Comparison of ENCODE assay signal across 18 cellular contexts in the genomic region with DNA sequence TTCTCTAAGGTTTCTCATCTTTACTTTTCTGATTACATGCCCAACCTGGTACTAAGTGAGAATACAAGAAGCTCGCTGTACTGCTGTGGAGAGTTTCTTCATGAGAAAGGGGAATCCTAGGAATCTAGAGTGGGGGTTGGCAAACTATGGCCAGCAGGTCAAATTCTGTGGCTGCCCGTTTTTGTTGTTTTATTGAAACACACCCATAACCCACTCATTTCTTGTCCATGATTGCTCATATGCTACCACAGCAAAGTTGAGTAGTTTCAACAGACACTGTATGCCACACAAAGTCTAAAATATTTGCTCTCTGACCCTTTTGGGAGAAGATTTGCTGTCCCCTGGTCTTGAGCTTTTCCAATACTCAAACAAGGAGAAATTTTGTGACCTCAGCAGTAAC. TPM values are rescaled to one million over a fixed set of nuclear protein-coding genes. Genes with fewer than 3 reads are reported as not detected.
DNase-seq lines count a peak whose midpoint lies in the region; ATAC-seq and TF ChIP-seq lines count a peak whose summit lies in the region.
"Had no signal": no experiment of that assay in that cellular context is flagged by ENCODE, and none has a peak within 500 bp of the region (broad histone marks: within the 10 kb centered on the region; RNA-seq: fewer than 3 reads in every experiment).

No MANE protein-coding gene starts in this region.

- no peak overlapping the region for H3K4me3 ChIP-seq in fibroblast of villous mesenchyme (ENCODE audit: low read depth, low read length)
- H3K4me3 ChIP-seq: dorsolateral prefrontal cortex, GM12878, HAP-1, tibial artery had no signal

- no peaks in the 10 kb centered on the region for H3K4me1 Mint-ChIP-seq in activated CD4-positive, alpha-beta memory T cell treated with anti-CD3 and anti-CD28 coated beads for 36 hours (ENCODE audit: low read depth)
- peaks cover 2% of the 10 kb centered on the region for H3K4me1 Mint-ChIP-seq in activated CD4-positive, alpha-beta memory T cell treated with anti-CD3 and anti-CD28 coated beads, Interleukin-2, amount 10 ng/mL, durations not matched to agents 7 days and 5 days
- H3K4me1 Mint-ChIP-seq in stimulated activated effector memory CD8-positive, alpha-beta T cell treated with anti-CD3 and anti-CD28 coated beads, Interleukin-12 subunit alpha, Interleukin-12 subunit beta, amount 100 ng/mL, for 72 hours = no peaks in the 10 kb centered on the region
- peaks cover 0 to 3% of the 10 kb centered on the region in 2 donors for H3K4me1 Mint-ChIP-seq in effector memory CD8-positive, alpha-beta T cell (ENCODE audit: low read depth in 2 of 2)

- H3K4me3 Mint-ChIP-seq in activated CD4-positive, alpha-beta memory T cell treated with anti-CD3 and anti-CD28 coated beads for 36 hours = no peak overlapping the region
- H3K4me3 Mint-ChIP-seq in activated CD4-positive, alpha-beta memory T cell treated with anti-CD3 and anti-CD28 coated beads, Interleukin-2, amount 10 ng/mL, durations not matched to agents 7 days and 5 days = no peak overlapping the region
- no peak overlapping the region for H3K4me3 Mint-ChIP-seq in stimulated activated effector memory CD8-positive, alpha-beta T cell treated with anti-CD3 and anti-CD28 coated beads, Interleukin-12 subunit alpha, Interleukin-12 subunit beta, amount 100 ng/mL, for 72 hours
- H3K4me3 Mint-ChIP-seq in effector memory CD8-positive, alpha-beta T cell = no peak overlapping the region
- H3K4me3 Mint-ChIP-seq: CD8-positive, alpha-beta T cell; naive thymus-derived CD4-positive, alpha-beta T cell had no signal

- no peaks in the 10 kb centered on the region for H3K9me3 Mint-ChIP-seq in activated CD4-positive, alpha-beta memory T cell treated with anti-CD3 and anti-CD28 coated beads for 36 hours
- H3K9me3 Mint-ChIP-seq in activated CD4-positive, alpha-beta memory T cell treated with anti-CD3 and anti-CD28 coated beads, Interleukin-2, amount 10 ng/mL, durations not matched to agents 7 days and 5 days = no peaks in the 10 kb centered on the region
- H3K9me3 Mint-ChIP-seq in stimulated activated effector memory CD8-positive, alpha-beta T cell treated with anti-CD3 and anti-CD28 coated beads, Interleukin-12 subunit alpha, Interleukin-12 subunit beta, amount 100 ng/mL, for 72 hours = no peaks in the 10 kb centered on the region
- H3K9me3 Mint-ChIP-seq in effector memory CD8-positive, alpha-beta T cell = no peaks in the 10 kb centered on the region
- H3K9me3 Mint-ChIP-seq: CD8-positive, alpha-beta T cell; naive thymus-derived CD4-positive, alpha-beta T cell had no signal

- in situ Hi-C loops in GM13976 (cut with MboI; ENCODE audit: low sequenced_read_pairs, unreplicated experiment) = no loop called here

- H3K27ac Mint-ChIP-seq in activated CD4-positive, alpha-beta memory T cell treated with anti-CD3 and anti-CD28 coated beads for 36 hours = peak overlapping the region; percentile 28
- H3K27ac Mint-ChIP-seq in activated CD4-positive, alpha-beta memory T cell treated with anti-CD3 and anti-CD28 coated beads, Interleukin-2, amount 10 ng/mL, durations not matched to agents 7 days and 5 days = no peak overlapping the region
- H3K27ac Mint-ChIP-seq in stimulated activated effector memory CD8-positive, alpha-beta T cell treated with anti-CD3 and anti-CD28 coated beads, Interleukin-12 subunit alpha, Interleukin-12 subunit beta, amount 100 ng/mL, for 72 hours = peak overlapping the region; percentile 37
- no peak overlapping the region for H3K27ac Mint-ChIP-seq in effector memory CD8-positive, alpha-beta T cell

- no peak for DNase-seq in activated CD4-positive, alpha-beta memory T cell treated with anti-CD3 and anti-CD28 coated beads for 36 hours
- DNase-seq in activated CD4-positive, alpha-beta memory T cell treated with anti-CD3 and anti-CD28 coated beads, Interleukin-2, amount 10 ng/mL, durations not matched to agents 7 days and 5 days = no peak
- DNase-seq in amniotic epithelial cell (ENCODE audit: low read depth) = peak; percentile 68
- peak; percentile 18 for DNase-seq in fibroblast of villous mesenchyme (ENCODE audit: low read depth)
- DNase-seq in stimulated activated effector memory CD8-positive, alpha-beta T cell treated with anti-CD3 and anti-CD28 coated beads, Interleukin-12 subunit alpha, Interleukin-12 subunit beta, amount 100 ng/mL, for 72 hours (ENCODE audit: low spot score in 2 of 2) = no peak
- no peak for DNase-seq in effector memory CD8-positive, alpha-beta T cell
- DNase-seq in GM13976 (ENCODE audit: low spot score) = no peak
- DNase-seq: activated CD4-positive, alpha-beta T cell treated with anti-CD3 and anti-CD28 coated beads, Interleukin-2, amount 50 U/mL, for 4 hours; CD8-positive, alpha-beta T cell; dorsolateral prefrontal cortex; foreskin melanocyte; MV-4-11; naive thymus-derived CD4-positive, alpha-beta T cell; NCI-H82; tibial artery had no signal

- CTCF ChIA-PET in activated CD4-positive, alpha-beta memory T cell treated with anti-CD3 and anti-CD28 coated beads for 36 hours (lab: Charles Lee) = no interaction called here
- CTCF ChIA-PET in activated CD4-positive, alpha-beta memory T cell treated with anti-CD3 and anti-CD28 coated beads, Interleukin-2, amount 10 ng/mL, durations not matched to agents 7 days and 5 days (lab: Charles Lee) = no interaction called here

- peaks cover 33% of the 10 kb centered on the region for H3K36me3 Mint-ChIP-seq in activated CD4-positive, alpha-beta memory T cell treated with anti-CD3 and anti-CD28 coated beads for 36 hours
- peaks cover 61% of the 10 kb centered on the region for H3K36me3 Mint-ChIP-seq in activated CD4-positive, alpha-beta memory T cell treated with anti-CD3 and anti-CD28 coated beads, Interleukin-2, amount 10 ng/mL, durations not matched to agents 7 days and 5 days (ENCODE audit: low read depth)
- H3K36me3 Mint-ChIP-seq in stimulated activated effector memory CD8-positive, alpha-beta T cell treated with anti-CD3 and anti-CD28 coated beads, Interleukin-12 subunit alpha, Interleukin-12 subunit beta, amount 100 ng/mL, for 72 hours = peaks cover 89% of the 10 kb centered on the region
- peaks cover 49% of the 10 kb centered on the region for H3K36me3 Mint-ChIP-seq in effector memory CD8-positive, alpha-beta T cell (ENCODE audit: insufficient read depth)

- intact Hi-C loops in activated CD4-positive, alpha-beta memory T cell treated with anti-CD3 and anti-CD28 coated beads for 36 hours (cut with micrococcal nuclease) = no loop called here

- TF ChIP-seq CTCF in fibroblast of villous mesenchyme (IDR thresholded peaks at IDR 0.05; ENCODE audit: insufficient read depth, low read depth, low read length) (no peak), GM13976 (IDR thresholded peaks at IDR 0.05; ENCODE audit: borderline replicate concordance, control extremely low read depth, extremely low read depth, insufficient read depth, missing control alignments) (no peak)

- POLR2A ChIA-PET in activated CD4-positive, alpha-beta memory T cell treated with anti-CD3 and anti-CD28 coated beads for 36 hours (lab: Charles Lee) = no interaction called here
- POLR2A ChIA-PET in activated CD4-positive, alpha-beta memory T cell treated with anti-CD3 and anti-CD28 coated beads, Interleukin-2, amount 10 ng/mL, durations not matched to agents 7 days and 5 days (lab: Charles Lee) = no interaction called here

- no peak for ATAC-seq in stimulated activated effector memory CD8-positive, alpha-beta T cell treated with anti-CD3 and anti-CD28 coated beads, Interleukin-12 subunit alpha, Interleukin-12 subunit beta, amount 100 ng/mL, for 72 hours
- ATAC-seq in HG03571 (IDR thresholded peaks at IDR 0.05; ENCODE audit: unreplicated experiment) = no peak
- ATAC-seq in effector memory CD8-positive, alpha-beta T cell (replicated peaks) = no peak
- ATAC-seq: CD8-positive, alpha-beta T cell; GM12878; naive thymus-derived CD4-positive, alpha-beta T cell had no signal

- H3K27me3 Mint-ChIP-seq in activated CD4-positive, alpha-beta memory T cell treated with anti-CD3 and anti-CD28 coated beads for 36 hours = no peaks in the 10 kb centered on the region
- no peaks in the 10 kb centered on the region for H3K27me3 Mint-ChIP-seq in activated CD4-positive, alpha-beta memory T cell treated with anti-CD3 and anti-CD28 coated beads, Interleukin-2, amount 10 ng/mL, durations not matched to agents 7 days and 5 days
- no peaks in the 10 kb centered on the region for H3K27me3 Mint-ChIP-seq in effector memory CD8-positive, alpha-beta T cell
- H3K27me3 Mint-ChIP-seq: naive thymus-derived CD4-positive, alpha-beta T cell had no signal

RNA-seq across cellular contexts. Expression of a gene that starts 58.8 kb away (rescaled TPM):
- total RNA-seq in activated CD4-positive, alpha-beta memory T cell treated with anti-CD3 and anti-CD28 coated beads for 36 hours = 10 to 100 TPM; 14.7 to 15.9 TPM
- total RNA-seq in activated CD4-positive, alpha-beta memory T cell treated with anti-CD3 and anti-CD28 coated beads, Interleukin-2, amount 10 ng/mL, durations not matched to agents 7 days and 5 days = 10 to 100 TPM in 1 of 2 experiments, 1 to 10 TPM in 1; 8.7 to 10.2 TPM
- total RNA-seq in fibroblast of villous mesenchyme = 4.2 and 13.0 TPM in 2 replicates

Comparison
In these comparisons a context has a peak if more than half of its experiments do, and no peak if none do; other contexts are left out.
1. H3K27ac Mint-ChIP-seq: peak in activated CD4-positive, alpha-beta memory T cell treated with anti-CD3 and anti-CD28 coated beads for 36 hours (single experiment) and stimulated activated effector memory CD8-positive, alpha-beta T cell treated with anti-CD3 and anti-CD28 coated beads, Interleukin-12 subunit alpha, Interleukin-12 subunit beta, amount 100 ng/mL, for 72 hours (single experiment); none in activated CD4-positive, alpha-beta memory T cell treated with anti-CD3 and anti-CD28 coated beads, Interleukin-2, amount 10 ng/mL, durations not matched to agents 7 days and 5 days (single experiment) and effector memory CD8-positive, alpha-beta T cell (0 of 2).
2. DNase-seq: peak in amniotic epithelial cell (single experiment) and fibroblast of villous mesenchyme (single experiment); none in activated CD4-positive, alpha-beta memory T cell treated with anti-CD3 and anti-CD28 coated beads for 36 hours (single experiment), activated CD4-positive, alpha-beta memory T cell treated with anti-CD3 and anti-CD28 coated beads, Interleukin-2, amount 10 ng/mL, durations not matched to agents 7 days and 5 days (single experiment), stimulated activated effector memory CD8-positive, alpha-beta T cell treated with anti-CD3 and anti-CD28 coated beads, Interleukin-12 subunit alpha, Interleukin-12 subunit beta, amount 100 ng/mL, for 72 hours (0 of 2), effector memory CD8-positive, alpha-beta T cell (0 of 3) and GM13976 (single experiment).